Comparison of ENCODE assay signal across 18 cellular contexts in genomic region chr20:10488436-10489053, GRCh38. TPM values are rescaled to one million over a fixed set of nuclear protein-coding genes. Genes with fewer than 3 reads are reported as not detected.
DNase-seq lines count a peak whose midpoint lies in the region; ATAC-seq and TF ChIP-seq lines count a peak whose summit lies in the region.
"Had no signal": no experiment of that assay in that cellular context is flagged by ENCODE, and none has a peak within 500 bp of the region (broad histone marks: within the 10 kb centered on the region; RNA-seq: fewer than 3 reads in every experiment).

No MANE protein-coding gene starts in this region.

- H3K27ac ChIP-seq in mesendoderm (ENCODE audit: low read depth, low read length), result no peak overlapping the region
- H3K27ac ChIP-seq: Peyer's patch had no signal

- no peak for TF ChIP-seq POLR2A in NB4 (IDR thresholded peaks at IDR 0.05; ENCODE audit: extremely low read depth, insufficient read length)

- H3K27me3 ChIP-seq in mesendoderm (ENCODE audit: insufficient read depth, low read length, poor library complexity), result no peaks in the 10 kb centered on the region
- H3K27me3 ChIP-seq: Peyer's patch had no signal

- peaks cover 11% of the 10 kb centered on the region for H3K4me1 ChIP-seq in mesendoderm (ENCODE audit: control insufficient read depth, low read depth, low read length)
- H3K4me1 ChIP-seq: Peyer's patch had no signal

- peak overlapping the region; percentile 61 for H2BK120ac ChIP-seq in mesendoderm (ENCODE audit: low read depth, low read length)

- H3K36me3 Mint-ChIP-seq in WTC11, result peaks cover 4% of the 10 kb centered on the region; the same call in 1 of the 2 replicates

- H4K5ac ChIP-seq in mesendoderm (ENCODE audit: low read length), result no peak overlapping the region

- ATAC-seq in WTC11 (no peak), HG02759 (IDR thresholded peaks at IDR 0.05; ENCODE audit: unreplicated experiment) (no peak), HG03342 (IDR thresholded peaks at IDR 0.05; ENCODE audit: unreplicated experiment) (no peak), GM19035 (IDR thresholded peaks at IDR 0.05; ENCODE audit: unreplicated experiment) (no peak)

- peak; percentile 93 for DNase-seq in CD1c-positive myeloid dendritic cell (ENCODE audit: extremely low spot score)
- peak; percentile 71 for DNase-seq in NB4 (ENCODE audit: low read depth)
- DNase-seq in WTC11 (ENCODE audit: low spot score), result no peak
- DNase-seq in mesendoderm, result no peak
- no peak for DNase-seq in DMS 273 treated with DMSO at 0.1 percent for 48 hours (lab: John Stamatoyannopoulos, UW)
- DNase-seq: DMS153; H7; NCI-H1092; NCI-H2107; NCI-H226; NCI-H526 treated with DMSO at 0.1 percent for 48 hours; NK-92 treated with Interleukin-12 subunit alpha and Interleukin-12 subunit beta, amount 100 ng/mL, for 24 hours; Peyer's patch; SHP77 had no signal

- no peak overlapping the region for H2AK5ac ChIP-seq in mesendoderm (ENCODE audit: low read length)

- H3K9me3 Mint-ChIP-seq in WTC11, result peaks cover 5% of the 10 kb centered on the region

- no peak overlapping the region for H3K4me3 Mint-ChIP-seq in WTC11
- H3K4me3 Mint-ChIP-seq: IgD-negative memory B cell had no signal

- H3K4me3 ChIP-seq in NB4 (ENCODE audit: low read depth, low read length) (no peak overlapping the region), mesendoderm (ENCODE audit: low read length) (no peak overlapping the region)
- H3K4me3 ChIP-seq: Peyer's patch had no signal

- WGBS in mesendoderm (ENCODE audit: extremely low coverage, insufficient coverage, low lambda C conversion rate), result no CpG with 5 or more reads among the region's 2 CpGs

- no peaks in the 10 kb centered on the region for H3K79me1 ChIP-seq in mesendoderm (ENCODE audit: low read length)

- no peaks in the 10 kb centered on the region for H3K79me2 ChIP-seq in mesendoderm (ENCODE audit: control insufficient read depth, insufficient read depth, low read length)

- H2BK5ac ChIP-seq in mesendoderm (ENCODE audit: low read length), result no peak overlapping the region

- no peak overlapping the region for H3K23ac ChIP-seq in mesendoderm (ENCODE audit: low read length)

- CTCF ChIA-PET in WTC11 (lab: Charles Lee), result interaction anchor here (1.2 kb wide), 2 partner anchors 14 to 48 kb away, joined by 3 to 4 read pairs; no protein-coding TSS in a partner anchor

- no peaks in the 10 kb centered on the region for H3K36me3 ChIP-seq in mesendoderm (ENCODE audit: control insufficient read depth, insufficient read depth, low read length)
- H3K36me3 ChIP-seq: Peyer's patch had no signal

- TF ChIP-seq CTCF in NB4 (IDR thresholded peaks at IDR 0.05; ENCODE audit: low read depth, low read length) (no peak), WTC11 (IDR thresholded peaks at IDR 0.05) (no peak)

- H3K4me2 ChIP-seq in mesendoderm (ENCODE audit: low read length), result no peak overlapping the region

- H4K8ac ChIP-seq in mesendoderm (ENCODE audit: low read depth, low read length), result no peak overlapping the region

- POLR2A ChIA-PET in WTC11 (lab: Charles Lee), result no interaction called here

- no peak overlapping the region for H3K18ac ChIP-seq in mesendoderm (ENCODE audit: low read length)

- H3K9ac ChIP-seq in mesendoderm (ENCODE audit: low read length), result no peak overlapping the region

- H3K56ac ChIP-seq in mesendoderm (ENCODE audit: low read length), result no peak overlapping the region

- H2BK15ac ChIP-seq in mesendoderm (replicated peaks; ENCODE audit: low read depth), result no peak overlapping the region

- H3K4ac ChIP-seq in mesendoderm (ENCODE audit: low read depth, low read length), result no peak overlapping the region

- H3K27ac Mint-ChIP-seq in WTC11, result 0 out of 2 replicates have a peak overlapping the region, but pooled peaks have one; percentile 35

- H3K27me3 Mint-ChIP-seq in WTC11 (ENCODE audit: low read depth), result no peaks in the 10 kb centered on the region
- H3K27me3 Mint-ChIP-seq: IgD-negative memory B cell had no signal

- H3K4me1 Mint-ChIP-seq in WTC11, result peaks cover 56% of the 10 kb centered on the region

TF ChIP-seq in WTC11, 78 proteins besides CTCF, POLR2A, EP300 and RAD21:
- TF ChIP-seq SMAD3 (CRISPR knock-in tag; IDR thresholded peaks at IDR 0.05; ENCODE audit: borderline replicate concordance) (no peak), ATF6 (CRISPR knock-in tag; IDR thresholded peaks at IDR 0.05) (no peak), ZNF317 (CRISPR knock-in tag; IDR thresholded peaks at IDR 0.05; ENCODE audit: borderline replicate concordance, low read depth) (no peak), SMAD4 (CRISPR knock-in tag; IDR thresholded peaks at IDR 0.05) (no peak), CREB1 (CRISPR knock-in tag; IDR thresholded peaks at IDR 0.05) (no peak), TP53 (CRISPR knock-in tag; IDR thresholded peaks at IDR 0.05) (no peak), TEAD1 (CRISPR knock-in tag; IDR thresholded peaks at IDR 0.05) (no peak), NFE2L1 (CRISPR knock-in tag; IDR thresholded peaks at IDR 0.05) (no peak), PREB (CRISPR knock-in tag; IDR thresholded peaks at IDR 0.05; ENCODE audit: borderline replicate concordance) (no peak), ZNF121 (CRISPR knock-in tag; IDR thresholded peaks at IDR 0.05) (no peak), HMGA2 (CRISPR knock-in tag; IDR thresholded peaks at IDR 0.05) (no peak), GABPB1 (CRISPR knock-in tag; IDR thresholded peaks at IDR 0.05) (no peak), ZMAT4 (CRISPR knock-in tag; IDR thresholded peaks at IDR 0.05) (no peak)

RNA-seq across cellular contexts. Expression of gene SLX4IP, which starts 53.4 kb away (rescaled TPM):
- total RNA-seq in WTC11 (2021), result 7.4 to 9.9 TPM (median 8.4 TPM) in 3 replicates
- polyA plus RNA-seq in mesendoderm (2013, experiment 1 of 2), result 2.2 TPM
- polyA plus RNA-seq in mesendoderm (2013, experiment 2 of 2), result 2.4 TPM

RNA-seq across cellular contexts. Expression of gene MKKS, which starts 54.5 kb away (rescaled TPM):
- total RNA-seq in WTC11 (2021), result 16.5 to 20.9 TPM (median 17.0 TPM) in 3 replicates
- polyA plus RNA-seq in mesendoderm (2013, experiment 1 of 2), result 12.4 TPM
- polyA plus RNA-seq in mesendoderm (2013, experiment 2 of 2), result 12.7 TPM

Comparison
In these comparisons a context has a peak if more than half of its experiments do, and no peak if none do; other contexts are left out.
1. DNase-seq: peak in CD1c-positive myeloid dendritic cell (single experiment) and NB4 (single experiment); none in WTC11 (single experiment), mesendoderm (single experiment) and DMS 273 treated with DMSO at 0.1 percent for 48 hours (single experiment).